In the genomic region with DNA sequence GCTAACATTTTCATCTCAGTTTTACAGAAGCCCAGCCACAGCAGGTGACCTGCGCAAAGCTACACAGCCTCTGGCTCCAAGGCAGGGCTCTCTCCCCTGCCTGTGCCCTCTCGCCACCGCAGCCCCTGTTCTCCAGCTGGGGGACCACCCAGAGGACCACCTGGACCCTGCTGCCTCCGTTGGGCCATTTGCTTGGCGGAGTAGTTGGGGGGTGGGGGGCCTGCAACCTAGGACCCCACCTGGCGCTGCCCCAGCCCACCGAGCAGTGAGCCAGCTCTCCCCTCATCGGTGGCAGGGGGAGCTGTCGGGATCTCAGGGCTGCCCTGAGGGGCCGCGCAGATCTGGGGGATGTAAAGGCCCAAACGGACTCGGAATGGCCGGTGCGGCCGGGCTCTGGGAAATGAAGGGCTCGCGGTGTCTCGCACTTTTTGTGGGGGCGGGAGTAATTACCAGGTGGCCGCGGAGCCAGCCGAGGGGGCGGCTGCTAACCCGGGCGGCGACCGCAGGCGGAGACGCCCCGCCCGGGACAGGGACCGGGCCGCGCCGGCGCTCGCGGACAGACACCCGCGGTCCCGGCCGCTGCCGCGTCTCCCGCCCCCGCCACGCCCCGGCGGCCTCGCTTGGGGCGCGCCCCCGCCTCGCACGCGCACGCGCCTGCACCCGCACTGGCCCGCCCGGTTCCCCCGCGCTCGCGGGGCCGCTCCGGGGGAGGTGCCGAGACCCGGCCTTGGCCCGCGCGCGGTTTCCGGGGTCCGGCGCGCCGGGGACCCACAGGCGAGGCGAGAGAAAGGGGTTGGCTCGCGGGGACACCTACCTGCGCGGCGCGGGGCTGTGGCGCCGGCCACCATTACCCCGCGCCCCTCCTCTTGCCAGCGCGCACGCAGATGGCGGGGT, we compare ENCODE assay signal across 8 cellular contexts. TPM values are rescaled to one million over a fixed set of nuclear protein-coding genes. Genes with fewer than 3 reads are reported as not detected.
DNase-seq lines count a peak whose midpoint lies in the region; ATAC-seq and TF ChIP-seq lines count a peak whose summit lies in the region.

No MANE protein-coding gene starts in this region.

- no peaks in the 10 kb centered on the region for H3K9me3 ChIP-seq in BE2C
- H3K9me3 ChIP-seq in lung (ENCODE audit: control insufficient read depth in 2 of 2, insufficient read depth in 1 of 2, low read length in 1 of 2): no peaks in the 10 kb centered on the region
- no peaks in the 10 kb centered on the region for H3K9me3 ChIP-seq in thyroid gland

- H3K27ac ChIP-seq in lung (ENCODE audit: low read depth in 1 of 2, low read length in 1 of 2): peak overlapping the region in 1 of 2 donors; percentile 84
- peak overlapping the region in 1 of 3 donors; percentile 36 for H3K27ac ChIP-seq in thyroid gland

- H3K27me3 Mint-ChIP-seq in T-helper 2 cell treated with Interferon-gamma antibody and Interleukin-4, amounts not matched to agents 5 μg/mL and 100 μg/mL, for 36 hours (ENCODE audit: low read depth): no peaks in the 10 kb centered on the region
- H3K27me3 Mint-ChIP-seq in dendritic cell treated with granulocyte-macrophage colony-stimulating factor and Interleukin-4, amounts not matched to agents 40 ng/mL and 50 ng/mL, for 4 days: peaks cover 44% of the 10 kb centered on the region

- TF ChIP-seq CTCF in BE2C (IDR thresholded peaks at IDR 0.05; ENCODE audit: low read depth, low read length) (peak; percentile 34), lung (IDR thresholded peaks at IDR 0.05; ENCODE audit: control extremely low read depth, extremely low read depth) (no peak), thyroid gland (IDR thresholded peaks at IDR 0.05) (no peak)

- H3K4me1 Mint-ChIP-seq in T-helper 2 cell treated with Interferon-gamma antibody and Interleukin-4, amounts not matched to agents 5 μg/mL and 100 μg/mL, for 36 hours (ENCODE audit: low read depth): peaks cover 73% of the 10 kb centered on the region
- peaks cover 49% of the 10 kb centered on the region for H3K4me1 Mint-ChIP-seq in dendritic cell treated with granulocyte-macrophage colony-stimulating factor and Interleukin-4, amounts not matched to agents 40 ng/mL and 50 ng/mL, for 4 days (ENCODE audit: low read depth)

- 3 to 4% methylated on average over 56 to 95 of the region's 95 CpGs for WGBS in lung, 2 donors
- WGBS in thyroid gland, 2 donors: 12 to 61% methylated on average over 3 to 17 of the region's 95 CpGs

- ATAC-seq in lung (ENCODE audit: insufficient read depth, low FRiP score) (peak; percentile 68), HG02970 (IDR thresholded peaks at IDR 0.05; ENCODE audit: low FRiP score, unreplicated experiment) (no peak)

- H3K4me3 Mint-ChIP-seq in T-helper 2 cell treated with Interferon-gamma antibody and Interleukin-4, amounts not matched to agents 5 μg/mL and 100 μg/mL, for 36 hours: peak overlapping the region; percentile 66
- H3K4me3 Mint-ChIP-seq in dendritic cell treated with granulocyte-macrophage colony-stimulating factor and Interleukin-4, amounts not matched to agents 40 ng/mL and 50 ng/mL, for 4 days: peak overlapping the region; percentile 71

- peak overlapping the region; percentile 80 for H3K27ac Mint-ChIP-seq in T-helper 2 cell treated with Interferon-gamma antibody and Interleukin-4, amounts not matched to agents 5 μg/mL and 100 μg/mL, for 36 hours
- H3K27ac Mint-ChIP-seq in dendritic cell treated with granulocyte-macrophage colony-stimulating factor and Interleukin-4, amounts not matched to agents 40 ng/mL and 50 ng/mL, for 4 days: peak overlapping the region; percentile 74

- no peak for TF ChIP-seq POLR2A in thyroid gland (IDR thresholded peaks at IDR 0.05)

- peaks cover 41% of the 10 kb centered on the region for H3K36me3 Mint-ChIP-seq in T-helper 2 cell treated with Interferon-gamma antibody and Interleukin-4, amounts not matched to agents 5 μg/mL and 100 μg/mL, for 36 hours (ENCODE audit: low read depth)
- no peaks in the 10 kb centered on the region for H3K36me3 Mint-ChIP-seq in dendritic cell treated with granulocyte-macrophage colony-stimulating factor and Interleukin-4, amounts not matched to agents 40 ng/mL and 50 ng/mL, for 4 days (ENCODE audit: low read depth)

- intact Hi-C loops in dendritic cell treated with granulocyte-macrophage colony-stimulating factor and Interleukin-4, amounts not matched to agents 40 ng/mL and 50 ng/mL, for 4 days (cut with micrococcal nuclease): no loop called here
- intact Hi-C loops in thyroid gland (cut with DNase I): no loop called here

- H3K27me3 ChIP-seq in BE2C: no peaks in the 10 kb centered on the region
- H3K27me3 ChIP-seq in lung (ENCODE audit: control insufficient read depth, insufficient read depth): no peaks in the 10 kb centered on the region
- H3K27me3 ChIP-seq in thyroid gland: no peaks in the 10 kb centered on the region

- H3K9me3 Mint-ChIP-seq in T-helper 2 cell treated with Interferon-gamma antibody and Interleukin-4, amounts not matched to agents 5 μg/mL and 100 μg/mL, for 36 hours: no peaks in the 10 kb centered on the region
- no peaks in the 10 kb centered on the region for H3K9me3 Mint-ChIP-seq in dendritic cell treated with granulocyte-macrophage colony-stimulating factor and Interleukin-4, amounts not matched to agents 40 ng/mL and 50 ng/mL, for 4 days

- peak overlapping the region; percentile 62 for H3K4me3 ChIP-seq in BE2C (ENCODE audit: low read depth, low read length)
- H3K4me3 ChIP-seq in lung: peak overlapping the region; percentile 42
- peak overlapping the region; percentile 4 to 58 (median 54) for H3K4me3 ChIP-seq in thyroid gland (replicated peaks in 1 of 3)

- H3K4me1 ChIP-seq in BE2C (peaks cover 41% of the 10 kb centered on the region), lung (ENCODE audit: control insufficient read depth in 2 of 2, insufficient read depth in 2 of 2, low read length in 2 of 2) (peaks cover 0 to 22% of the 10 kb centered on the region in 2 donors), thyroid gland (peaks cover 5 to 18% of the 10 kb centered on the region in 2 donors)

- DNase-seq in BE2C (peak; percentile 58), GOT3 (lab: John Stamatoyannopoulos, UW) (peak; percentile 2), lung (ENCODE audit: low spot score) (no peak), thyroid gland (peak; percentile 45 to 47), dedifferentiated amniotic fluid mesenchymal stem cell (ENCODE audit: extremely low spot score) (no peak)
- DNase-seq in T-helper 2 cell treated with Interferon-gamma antibody and Interleukin-4, amounts not matched to agents 5 μg/mL and 100 μg/mL, for 36 hours (ENCODE audit: low spot score): peak; percentile 54

- H3K36me3 ChIP-seq in BE2C (no peaks in the 10 kb centered on the region), lung (ENCODE audit: control insufficient read depth in 2 of 2, insufficient read depth in 2 of 2, low read length in 2 of 2) (no peaks in the 10 kb centered on the region), thyroid gland (no peaks in the 10 kb centered on the region)

RNA-seq across cellular contexts. Expression of a gene that starts 8.6 kb away (rescaled TPM):
- polyA plus RNA-seq in BE2C (2012; ENCODE audit: insufficient read depth, insufficient read length, low read depth): 25.8 TPM
- total RNA-seq in lung (1 to 10 TPM; 2.3 to 3.2 TPM), thyroid gland (under 1 TPM in 3 of 4 donors, not detected in 1; 0.13 to 0.73 (median 0.42) TPM)
- polyA plus RNA-seq in lung: 1 to 10 TPM; 2.4 to 7.6 TPM

Comparison
In these comparisons a context has a peak if more than half of its experiments do, and no peak if none do; other contexts are left out.
1. DNase-seq: peak in BE2C (single experiment), GOT3 (single experiment), T-helper 2 cell treated with Interferon-gamma antibody and Interleukin-4, amounts not matched to agents 5 μg/mL and 100 μg/mL, for 36 hours (single experiment) and thyroid gland (2 of 2); none in lung (single experiment) and dedifferentiated amniotic fluid mesenchymal stem cell (single experiment).
2. Peak in every context shown above with its lines, with median percentiles within 50 percentile points of each other: H3K4me3 ChIP-seq.